Comparison of ENCODE assay signal across 8 cellular contexts in genomic region chr2:96265840-96266569, GRCh38. TPM values are rescaled to one million over a fixed set of nuclear protein-coding genes. Genes with fewer than 3 reads are reported as not detected.
DNase-seq lines count a peak whose midpoint lies in the region; ATAC-seq and TF ChIP-seq lines count a peak whose summit lies in the region.

Gene CIAO1, plus strand, starts transcription at chr2:96266225. Its CDS starts 126 bp downstream, at chr2:96266351.
Gene TMEM127, minus strand, starts transcription at chr2:96265997. Its CDS starts 616 bp downstream, at chr2:96265381.

- no peaks in the 10 kb centered on the region for H3K27me3 Mint-ChIP-seq in progenitor cell of endocrine pancreas

- in situ Hi-C loops in GM13976 (cut with MboI; ENCODE audit: low sequenced_read_pairs, unreplicated experiment), result loop anchor here (25.0 kb wide), 1 partner anchor 254 kb away; no protein-coding TSS in a partner anchor

- H3K36me3 Mint-ChIP-seq in progenitor cell of endocrine pancreas (ENCODE audit: insufficient read depth), result peaks cover 9% of the 10 kb centered on the region

- intact Hi-C loops in T-helper 1 cell treated with Interleukin-12 subunit alpha and Interleukin-12 subunit beta and Interleukin-4 antibody, amounts not matched to agents 30 ng/mL and 1 ng/mL, for 36 hours (cut with micrococcal nuclease), result loop anchor here (1.0 to 10.0 kb wide), 16 partner anchors 24 to 1101 kb away; partner anchors contain the start of genes ADRA2B, ANKRD39, ARID5A and CNNM4
- intact Hi-C loops in left cardiac atrium (cut with DNase I), result loop anchor here in 1 of 2 donors (2.0 kb wide), 1 partner anchor 57 kb away; the partner anchor contains the start of gene STARD7

- H3K4me3 Mint-ChIP-seq in progenitor cell of endocrine pancreas (ENCODE audit: low read depth), result peak within 1 kb of the TSS; percentile 99

- H3K27ac Mint-ChIP-seq in progenitor cell of endocrine pancreas, result peak within 1 kb of the TSS; percentile 96

- DNase-seq in GM13976 (ENCODE audit: low spot score) (peak; percentile 99), NCI-H146 treated with DMSO at 0.1 percent for 48 hours (lab: John Stamatoyannopoulos, UW; ENCODE audit: unreplicated experiment) (peak; percentile 95), amniotic epithelial cell (ENCODE audit: low read depth) (peak; percentile 97), left cardiac atrium (peak; percentile 99), progenitor cell of endocrine pancreas (ENCODE audit: low spot score, unreplicated experiment) (peak; percentile 98), ureter (ENCODE audit: low spot score) (peak; percentile 99)

- peaks cover 20% of the 10 kb centered on the region for H3K4me1 Mint-ChIP-seq in progenitor cell of endocrine pancreas (ENCODE audit: low read depth)

- TF ChIP-seq CTCF in GM13976 (IDR thresholded peaks at IDR 0.05; ENCODE audit: borderline replicate concordance, control extremely low read depth, extremely low read depth, insufficient read depth, missing control alignments), result no peak
- no peak for TF ChIP-seq CTCF in progenitor cell of endocrine pancreas (IDR thresholded peaks at IDR 0.05; ENCODE audit: unreplicated experiment)

- no peaks in the 10 kb centered on the region for H3K9me3 Mint-ChIP-seq in progenitor cell of endocrine pancreas (ENCODE audit: low read depth)

- ATAC-seq in HG02870 (IDR thresholded peaks at IDR 0.05; ENCODE audit: unreplicated experiment), result peak; percentile 92
- peak; percentile 96 to 97 for ATAC-seq in left cardiac atrium

RNA-seq across cellular contexts. Expression of gene CIAO1, which starts in this region (rescaled TPM):
- total RNA-seq in T-helper 1 cell treated with Interleukin-12 subunit alpha and Interleukin-12 subunit beta and Interleukin-4 antibody, amounts not matched to agents 30 ng/mL and 1 ng/mL, for 36 hours, result 84.7 and 87.0 TPM in 2 replicates
- 10 to 100 TPM; 50.0 to 52.7 TPM for total RNA-seq in left cardiac atrium
- 77.1 and 79.2 TPM in 2 replicates for total RNA-seq in progenitor cell of endocrine pancreas
- 79.4 TPM for total RNA-seq in ureter

RNA-seq across cellular contexts. Expression of gene TMEM127, which starts in this region (rescaled TPM):
- total RNA-seq in T-helper 1 cell treated with Interleukin-12 subunit alpha and Interleukin-12 subunit beta and Interleukin-4 antibody, amounts not matched to agents 30 ng/mL and 1 ng/mL, for 36 hours, result 42.8 and 43.1 TPM in 2 replicates
- 10 to 100 TPM; 64.4 to 86.6 TPM for total RNA-seq in left cardiac atrium
- 34.5 and 37.2 TPM in 2 replicates for total RNA-seq in progenitor cell of endocrine pancreas
- total RNA-seq in ureter, result 52.6 TPM

Comparison
In these comparisons a context has a peak if more than half of its experiments do, and no peak if none do; other contexts are left out.
1. Peak in every context shown above with its lines: DNase-seq and ATAC-seq.